In the genomic region with DNA sequence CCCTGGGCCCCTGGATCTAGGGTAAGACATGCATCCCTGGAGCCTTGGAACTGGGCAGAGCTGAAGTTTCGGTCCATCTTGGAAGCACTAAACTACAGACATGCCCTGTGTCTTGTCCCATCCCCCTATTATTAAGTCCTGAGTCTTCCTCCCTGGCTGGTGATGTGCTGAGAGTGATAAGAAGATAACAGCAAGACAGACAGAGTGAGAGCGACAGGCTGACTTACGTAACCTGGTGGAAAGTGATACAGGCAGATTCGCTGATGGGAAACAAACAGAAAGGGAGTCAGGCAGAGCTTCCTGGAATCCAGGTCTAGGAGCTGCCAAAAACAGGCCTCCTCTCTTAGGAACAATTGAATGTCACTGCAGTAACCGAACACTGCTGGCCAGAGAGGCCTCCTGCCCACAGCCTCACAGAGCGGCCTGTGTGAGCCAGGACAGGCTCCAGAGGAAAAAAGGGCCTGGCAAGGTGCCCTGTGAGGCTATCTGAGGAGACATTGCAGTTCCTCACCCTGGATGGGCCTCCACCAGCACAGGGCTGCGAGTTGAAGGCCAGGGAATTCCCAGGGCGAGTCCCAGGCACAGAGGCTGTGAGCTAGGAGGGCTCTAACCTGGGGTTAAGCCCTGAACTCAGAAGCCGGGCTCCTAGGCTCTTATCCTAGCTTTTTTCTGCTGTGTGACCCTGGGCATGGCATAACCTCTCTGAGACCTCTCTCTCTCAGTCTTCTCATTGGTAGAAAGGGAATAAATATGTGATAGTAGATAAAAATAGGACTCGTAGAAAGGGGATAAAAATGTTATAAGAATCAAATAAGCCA, we compare ENCODE assay signal across 8 cellular contexts. TPM values are rescaled to one million over a fixed set of nuclear protein-coding genes. Genes with fewer than 3 reads are reported as not detected.
DNase-seq lines count a peak whose midpoint lies in the region; ATAC-seq and TF ChIP-seq lines count a peak whose summit lies in the region.

No MANE protein-coding gene starts in this region.

- no TSS peak for BruUV-seq in OCI-LY7 (replicated peaks; lab: Mats Ljungman, UMichigan)

- ATAC-seq in activated T-cell treated with anti-CD3 and anti-CD28 coated beads, Interleukin-2, amount 50 U/mL, for 4 hours: no peak

- CTCF ChIA-PET in OCI-LY7 (lab: Charles Lee; ENCODE audit: unreplicated experiment): no interaction called here

- DNase-seq in HT1080 (ENCODE audit: low read depth) (peak; percentile 20), cardiac fibroblast (ENCODE audit: low read depth in 2 of 2) (peak; percentile 78 to 98), left kidney (ENCODE audit: low read depth, low spot score) (peak; percentile 29), stomach (peak; percentile 81), OCI-LY7 (ENCODE audit: low spot score) (no peak), activated gamma-delta T cell (lab: John Stamatoyannopoulos, UW) (no peak), NCI-H1105 treated with DMSO at 0.1 percent for 48 hours (lab: John Stamatoyannopoulos, UW) (no peak)
- DNase-seq in activated T-cell treated with anti-CD3 and anti-CD28 coated beads, Interleukin-2, amount 50 U/mL, for 4 hours: no peak

- no peak overlapping the region for H2AFZ ChIP-seq in OCI-LY7 (ENCODE audit: low read length)

- 31 to 46% (median 37%) methylated on average over 10 of the region's 10 CpGs for WGBS in stomach, 5 donors

- peaks cover 2% of the 10 kb centered on the region for H3K27me3 Mint-ChIP-seq in activated T-cell treated with anti-CD3 and anti-CD28 coated beads, Interleukin-2, amount 50 U/mL, for 4 hours (ENCODE audit: low read depth)

- H3K4me2 ChIP-seq in OCI-LY7 (ENCODE audit: low read length): no peak overlapping the region

- H3K9me2 ChIP-seq in OCI-LY7 (ENCODE audit: insufficient read depth, low read length): no peaks in the 10 kb centered on the region

- H3K4me3 ChIP-seq in cardiac fibroblast (replicated peaks in 1 of 2; ENCODE audit: low read depth in 2 of 2, low read length in 2 of 2) (no peak overlapping the region), stomach (no peak overlapping the region), OCI-LY7 (ENCODE audit: low read depth, low read length, poor library complexity, severe bottlenecking) (no peak overlapping the region)

- intact Hi-C loops in stomach (cut with DNase I; ENCODE audit: low total_unique reads): no loop called here
- intact Hi-C loops in OCI-LY7 (cut with micrococcal nuclease; ENCODE audit: unreplicated experiment): no loop called here

- no peaks in the 10 kb centered on the region for H3K27me3 ChIP-seq in stomach

- H3K27ac ChIP-seq in stomach (peak overlapping the region; percentile 28 to 79 (median 72)), OCI-LY7 (ENCODE audit: low read depth, low read length, poor library complexity, severe bottlenecking) (no peak overlapping the region)

- H3K9me3 ChIP-seq in stomach: no peaks in the 10 kb centered on the region
- no peaks in the 10 kb centered on the region for H3K9me3 ChIP-seq in OCI-LY7 (ENCODE audit: low read length)

- peaks cover 8% of the 10 kb centered on the region for H3K4me1 Mint-ChIP-seq in activated T-cell treated with anti-CD3 and anti-CD28 coated beads, Interleukin-2, amount 50 U/mL, for 4 hours (ENCODE audit: low read depth)

- TF ChIP-seq CTCF in cardiac fibroblast (IDR thresholded peaks at IDR 0.05; ENCODE audit: low read depth, low read length) (no peak), stomach (IDR thresholded peaks at IDR 0.05) (no peak), OCI-LY7 (conservative IDR thresholded peaks at IDR 0.05; ENCODE audit: low read length) (no peak)

- TF ChIP-seq EP300 in stomach (IDR thresholded peaks at IDR 0.05): no peak

- no peaks in the 10 kb centered on the region for H3K36me3 Mint-ChIP-seq in activated T-cell treated with anti-CD3 and anti-CD28 coated beads, Interleukin-2, amount 50 U/mL, for 4 hours (ENCODE audit: insufficient read depth)

- no peaks in the 10 kb centered on the region for H3K79me2 ChIP-seq in OCI-LY7 (ENCODE audit: insufficient read depth, low read depth, low read length)

- no peak overlapping the region for H3K4me3 Mint-ChIP-seq in activated T-cell treated with anti-CD3 and anti-CD28 coated beads, Interleukin-2, amount 50 U/mL, for 4 hours

- no peaks in the 10 kb centered on the region for H4K20me1 ChIP-seq in OCI-LY7 (ENCODE audit: insufficient read depth, low read length)

- no peaks in the 10 kb centered on the region for H3K36me3 ChIP-seq in stomach
- no peaks in the 10 kb centered on the region for H3K36me3 ChIP-seq in OCI-LY7 (ENCODE audit: insufficient read depth, low read length)

- no peak for TF ChIP-seq POLR2A in stomach (IDR thresholded peaks at IDR 0.05)

- POLR2A ChIA-PET in OCI-LY7 (lab: Charles Lee): interaction anchor here (0.6 to 1.7 kb wide), 5 partner anchors 10 to 562 kb away, joined by 3 to 5 read pairs (median 3); no protein-coding TSS in a partner anchor

- peaks cover 5 to 20% (median 13%) of the 10 kb centered on the region in 4 donors for H3K4me1 ChIP-seq in stomach
- peaks cover 43% of the 10 kb centered on the region for H3K4me1 ChIP-seq in OCI-LY7 (ENCODE audit: insufficient read depth, low read length, poor library complexity, severe bottlenecking)

- no peaks in the 10 kb centered on the region for H3K9me3 Mint-ChIP-seq in activated T-cell treated with anti-CD3 and anti-CD28 coated beads, Interleukin-2, amount 50 U/mL, for 4 hours

RNA-seq across cellular contexts. Expression of a gene that starts 34.2 kb away (rescaled TPM):
- 27.1 and 41.7 TPM in 2 replicates for total RNA-seq in HT1080 (2014; rRNA removed; shearing (Covaris generic))
- 42.3 and 52.9 TPM in 2 replicates for polyA plus RNA-seq in HT1080 (2015; cell fraction: cytosol; rRNA removed)
- polyA plus RNA-seq in HT1080 (2015; cell fraction: nucleus; rRNA removed): 23.5 and 24.7 TPM in 2 replicates
- total RNA-seq in stomach: 10 to 100 TPM; 17.5 to 40.0 (median 25.8) TPM
- 10 to 100 TPM in 2 of 3 donors, 1 to 10 TPM in 1; 7.5 to 10.8 (median 10.2) TPM for polyA plus RNA-seq in stomach
- 9.7 and 9.8 TPM in 2 replicates for total RNA-seq in OCI-LY7 (2014; rRNA removed; shearing (Covaris generic))
- 14.8 and 18.8 TPM in 2 replicates for total RNA-seq in OCI-LY7 (2022)
- total RNA-seq in activated T-cell treated with anti-CD3 and anti-CD28 coated beads, Interleukin-2, amount 50 U/mL, for 4 hours: 10 to 100 TPM; 41.6 to 51.9 (median 44.5) TPM

Comparison
In these comparisons a context has a peak if more than half of its experiments do, and no peak if none do; other contexts are left out.
1. DNase-seq: peak in HT1080 (single experiment), cardiac fibroblast (2 of 2), left kidney (single experiment) and stomach (single experiment); none in OCI-LY7 (single experiment), activated T-cell treated with anti-CD3 and anti-CD28 coated beads, Interleukin-2, amount 50 U/mL, for 4 hours (single experiment), activated gamma-delta T cell (single experiment) and NCI-H1105 treated with DMSO at 0.1 percent for 48 hours (single experiment).